3 cellular contexts compared by ENCODE assay signal in genomic region chr4:18815081-18815778, GRCh38.
TF ChIP-seq lines count a peak whose summit lies in the region.

No MANE protein-coding gene starts in this region.

TF ChIP-seq in GM23338, 12 proteins besides CTCF, POLR2A, EP300 and RAD21:
- no peak for TF ChIP-seq CREB1 (CRISPR knock-in tag; IDR thresholded peaks at IDR 0.05; ENCODE audit: low read depth)
- TF ChIP-seq, protein P1, sequence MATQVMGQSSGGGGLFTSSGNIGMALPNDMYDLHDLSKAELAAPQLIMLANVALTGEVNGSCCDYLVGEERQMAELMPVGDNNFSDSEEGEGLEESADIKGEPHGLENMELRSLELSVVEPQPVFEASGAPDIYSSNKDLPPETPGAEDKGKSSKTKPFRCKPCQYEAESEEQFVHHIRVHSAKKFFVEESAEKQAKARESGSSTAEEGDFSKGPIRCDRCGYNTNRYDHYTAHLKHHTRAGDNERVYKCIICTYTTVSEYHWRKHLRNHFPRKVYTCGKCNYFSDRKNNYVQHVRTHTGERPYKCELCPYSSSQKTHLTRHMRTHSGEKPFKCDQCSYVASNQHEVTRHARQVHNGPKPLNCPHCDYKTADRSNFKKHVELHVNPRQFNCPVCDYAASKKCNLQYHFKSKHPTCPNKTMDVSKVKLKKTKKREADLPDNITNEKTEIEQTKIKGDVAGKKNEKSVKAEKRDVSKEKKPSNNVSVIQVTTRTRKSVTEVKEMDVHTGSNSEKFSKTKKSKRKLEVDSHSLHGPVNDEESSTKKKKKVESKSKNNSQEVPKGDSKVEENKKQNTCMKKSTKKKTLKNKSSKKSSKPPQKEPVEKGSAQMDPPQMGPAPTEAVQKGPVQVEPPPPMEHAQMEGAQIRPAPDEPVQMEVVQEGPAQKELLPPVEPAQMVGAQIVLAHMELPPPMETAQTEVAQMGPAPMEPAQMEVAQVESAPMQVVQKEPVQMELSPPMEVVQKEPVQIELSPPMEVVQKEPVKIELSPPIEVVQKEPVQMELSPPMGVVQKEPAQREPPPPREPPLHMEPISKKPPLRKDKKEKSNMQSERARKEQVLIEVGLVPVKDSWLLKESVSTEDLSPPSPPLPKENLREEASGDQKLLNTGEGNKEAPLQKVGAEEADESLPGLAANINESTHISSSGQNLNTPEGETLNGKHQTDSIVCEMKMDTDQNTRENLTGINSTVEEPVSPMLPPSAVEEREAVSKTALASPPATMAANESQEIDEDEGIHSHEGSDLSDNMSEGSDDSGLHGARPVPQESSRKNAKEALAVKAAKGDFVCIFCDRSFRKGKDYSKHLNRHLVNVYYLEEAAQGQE (IDR thresholded peaks at IDR 0.05; ENCODE audit: unreplicated experiment), result no peak

TF ChIP-seq in IMR-90, 13 proteins besides CTCF, POLR2A, EP300 and RAD21:
- no peak for TF ChIP-seq FOS (IDR thresholded peaks at IDR 0.05; ENCODE audit: low read depth, low read length)
- peak; percentile 42 for TF ChIP-seq MAFK (IDR thresholded peaks at IDR 0.05; ENCODE audit: low read depth, low read length)
- no peak for TF ChIP-seq BHLHE40 (IDR thresholded peaks at IDR 0.05; ENCODE audit: low read depth, low read length)
TF ChIP-seq in IMR-90: peak in this region for 1.

TF ChIP-seq in H1, 55 proteins besides CTCF, POLR2A, EP300 and RAD21:
- TF ChIP-seq JUND (IDR thresholded peaks at IDR 0.05; ENCODE audit: low read length) (no peak), CHD1 (IDR thresholded peaks at IDR 0.05; ENCODE audit: low read depth, low read length) (no peak), RFX5 (IDR thresholded peaks at IDR 0.05; ENCODE audit: borderline replicate concordance, low read depth, low read length) (no peak), TCF12 (IDR thresholded peaks at IDR 0.05; ENCODE audit: low read depth, low read length) (peak; percentile 87), MAFK (IDR thresholded peaks at IDR 0.05; ENCODE audit: low read depth, low read length) (peak; percentile 56; the same call in 1 of the 2 replicates), POU5F1 (IDR thresholded peaks at IDR 0.05; ENCODE audit: low read depth, low read length) (0 out of 2 replicates have a peak, but pooled peaks have one; percentile 76)
